In the genomic region with DNA sequence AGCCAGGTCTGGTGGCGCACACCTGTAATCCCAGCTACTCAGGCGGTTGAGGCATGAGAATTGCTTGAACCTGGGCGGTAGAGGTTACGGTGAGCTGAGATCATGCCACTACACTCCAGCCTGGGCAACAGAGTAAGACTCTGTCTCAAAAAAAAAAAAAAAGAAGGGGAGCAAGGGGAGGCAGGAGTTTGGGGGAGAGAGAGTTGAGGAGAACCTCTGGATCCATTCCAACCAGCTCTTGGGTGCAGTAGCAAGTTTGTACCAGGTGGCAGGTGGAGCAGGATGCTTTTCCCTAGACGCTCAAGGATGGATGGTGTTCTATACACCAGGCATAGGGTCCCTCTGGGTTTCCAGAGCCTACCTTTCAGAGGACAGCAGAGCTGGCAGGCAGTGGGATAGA, we compare ENCODE assay signal across 1 cellular context.
TF ChIP-seq lines count a peak whose summit lies in the region.

No MANE protein-coding gene starts in this region.

TF ChIP-seq in K562, 482 proteins besides CTCF, POLR2A, EP300 and RAD21 (continues in another document):
- no peak for TF ChIP-seq ZBTB7A (IDR thresholded peaks at IDR 0.05; ENCODE audit: borderline replicate concordance, control insufficient read depth, low read depth, low read length)
- TF ChIP-seq RFX5 (IDR thresholded peaks at IDR 0.05; ENCODE audit: low read depth, low read length): no peak
- TF ChIP-seq, protein P1, sequence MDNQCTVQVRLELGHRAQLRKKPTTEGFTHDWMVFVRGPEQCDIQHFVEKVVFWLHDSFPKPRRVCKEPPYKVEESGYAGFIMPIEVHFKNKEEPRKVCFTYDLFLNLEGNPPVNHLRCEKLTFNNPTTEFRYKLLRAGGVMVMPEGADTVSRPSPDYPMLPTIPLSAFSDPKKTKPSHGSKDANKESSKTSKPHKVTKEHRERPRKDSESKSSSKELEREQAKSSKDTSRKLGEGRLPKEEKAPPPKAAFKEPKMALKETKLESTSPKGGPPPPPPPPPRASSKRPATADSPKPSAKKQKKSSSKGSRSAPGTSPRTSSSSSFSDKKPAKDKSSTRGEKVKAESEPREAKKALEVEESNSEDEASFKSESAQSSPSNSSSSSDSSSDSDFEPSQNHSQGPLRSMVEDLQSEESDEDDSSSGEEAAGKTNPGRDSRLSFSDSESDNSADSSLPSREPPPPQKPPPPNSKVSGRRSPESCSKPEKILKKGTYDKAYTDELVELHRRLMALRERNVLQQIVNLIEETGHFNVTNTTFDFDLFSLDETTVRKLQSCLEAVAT (IDR thresholded peaks at IDR 0.05): peak; percentile 84 to 93; a peak in 3 of 4 replicates
- no peak for TF ChIP-seq STAT5B (CRISPR knock-in tag; IDR thresholded peaks at IDR 0.05)
- TF ChIP-seq TCFL5 (CRISPR knock-in tag; conservative IDR thresholded peaks at IDR 0.05): no peak
- no peak for TF ChIP-seq NFIX (CRISPR knock-in tag; IDR thresholded peaks at IDR 0.05; ENCODE audit: low read depth)
- TF ChIP-seq HDGF (IDR thresholded peaks at IDR 0.05): peak; percentile 88
- no peak for TF ChIP-seq EGR1 (conservative IDR thresholded peaks at IDR 0.05)
- TF ChIP-seq, protein P2, sequence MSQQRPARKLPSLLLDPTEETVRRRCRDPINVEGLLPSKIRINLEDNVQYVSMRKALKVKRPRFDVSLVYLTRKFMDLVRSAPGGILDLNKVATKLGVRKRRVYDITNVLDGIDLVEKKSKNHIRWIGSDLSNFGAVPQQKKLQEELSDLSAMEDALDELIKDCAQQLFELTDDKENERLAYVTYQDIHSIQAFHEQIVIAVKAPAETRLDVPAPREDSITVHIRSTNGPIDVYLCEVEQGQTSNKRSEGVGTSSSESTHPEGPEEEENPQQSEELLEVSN (IDR thresholded peaks at IDR 0.05; ENCODE audit: borderline replicate concordance in 1 of 2, extremely low read depth in 1 of 2, insufficient read depth in 1 of 2, insufficient read length in 1 of 2, low read depth in 1 of 2, low read length in 1 of 2, poor library complexity in 1 of 2, severe bottlenecking in 1 of 2): no peak
- 0 out of 2 replicates have a peak, but pooled peaks have one; percentile 9 for TF ChIP-seq CC2D1A (IDR thresholded peaks at IDR 0.05)
- TF ChIP-seq ZNF134 (CRISPR knock-in tag; conservative IDR thresholded peaks at IDR 0.05): no peak
- no peak for TF ChIP-seq FOXM1 (IDR thresholded peaks at IDR 0.05; ENCODE audit: low read depth)
- TF ChIP-seq FOXM1 (CRISPR knock-in tag; IDR thresholded peaks at IDR 0.05; ENCODE audit: low read depth): no peak
- TF ChIP-seq SMC3 (conservative IDR thresholded peaks at IDR 0.05; ENCODE audit: insufficient read depth, low read depth, low read length): no peak
- no peak for TF ChIP-seq ZNF766 (CRISPR knock-in tag; conservative IDR thresholded peaks at IDR 0.05)
- TF ChIP-seq ZNF3 (CRISPR knock-in tag; IDR thresholded peaks at IDR 0.05): no peak
- TF ChIP-seq GABPB1 (CRISPR knock-in tag; IDR thresholded peaks at IDR 0.05): no peak
- TF ChIP-seq POLR3A (IDR thresholded peaks at IDR 0.05; ENCODE audit: borderline replicate concordance, extremely low read depth, insufficient read depth, insufficient read length): no peak
- TF ChIP-seq, protein P3, sequence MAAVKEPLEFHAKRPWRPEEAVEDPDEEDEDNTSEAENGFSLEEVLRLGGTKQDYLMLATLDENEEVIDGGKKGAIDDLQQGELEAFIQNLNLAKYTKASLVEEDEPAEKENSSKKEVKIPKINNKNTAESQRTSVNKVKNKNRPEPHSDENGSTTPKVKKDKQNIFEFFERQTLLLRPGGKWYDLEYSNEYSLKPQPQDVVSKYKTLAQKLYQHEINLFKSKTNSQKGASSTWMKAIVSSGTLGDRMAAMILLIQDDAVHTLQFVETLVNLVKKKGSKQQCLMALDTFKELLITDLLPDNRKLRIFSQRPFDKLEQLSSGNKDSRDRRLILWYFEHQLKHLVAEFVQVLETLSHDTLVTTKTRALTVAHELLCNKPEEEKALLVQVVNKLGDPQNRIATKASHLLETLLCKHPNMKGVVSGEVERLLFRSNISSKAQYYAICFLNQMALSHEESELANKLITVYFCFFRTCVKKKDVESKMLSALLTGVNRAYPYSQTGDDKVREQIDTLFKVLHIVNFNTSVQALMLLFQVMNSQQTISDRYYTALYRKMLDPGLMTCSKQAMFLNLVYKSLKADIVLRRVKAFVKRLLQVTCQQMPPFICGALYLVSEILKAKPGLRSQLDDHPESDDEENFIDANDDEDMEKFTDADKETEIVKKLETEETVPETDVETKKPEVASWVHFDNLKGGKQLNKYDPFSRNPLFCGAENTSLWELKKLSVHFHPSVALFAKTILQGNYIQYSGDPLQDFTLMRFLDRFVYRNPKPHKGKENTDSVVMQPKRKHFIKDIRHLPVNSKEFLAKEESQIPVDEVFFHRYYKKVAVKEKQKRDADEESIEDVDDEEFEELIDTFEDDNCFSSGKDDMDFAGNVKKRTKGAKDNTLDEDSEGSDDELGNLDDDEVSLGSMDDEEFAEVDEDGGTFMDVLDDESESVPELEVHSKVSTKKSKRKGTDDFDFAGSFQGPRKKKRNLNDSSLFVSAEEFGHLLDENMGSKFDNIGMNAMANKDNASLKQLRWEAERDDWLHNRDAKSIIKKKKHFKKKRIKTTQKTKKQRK (IDR thresholded peaks at IDR 0.05; ENCODE audit: borderline replicate concordance, low read depth, low read length): no peak
- no peak for TF ChIP-seq NFATC3 (IDR thresholded peaks at IDR 0.05)
- no peak for TF ChIP-seq CREM (IDR thresholded peaks at IDR 0.05; ENCODE audit: low read depth)
- no peak for TF ChIP-seq ZNF354B (CRISPR knock-in tag; IDR thresholded peaks at IDR 0.05)
- TF ChIP-seq U2AF2 (optimal IDR thresholded peaks at IDR 0.05; ENCODE audit: low read depth, low read length): no peak
- TF ChIP-seq ZNF232 (CRISPR knock-in tag; IDR thresholded peaks at IDR 0.05): no peak
- TF ChIP-seq, protein P4, sequence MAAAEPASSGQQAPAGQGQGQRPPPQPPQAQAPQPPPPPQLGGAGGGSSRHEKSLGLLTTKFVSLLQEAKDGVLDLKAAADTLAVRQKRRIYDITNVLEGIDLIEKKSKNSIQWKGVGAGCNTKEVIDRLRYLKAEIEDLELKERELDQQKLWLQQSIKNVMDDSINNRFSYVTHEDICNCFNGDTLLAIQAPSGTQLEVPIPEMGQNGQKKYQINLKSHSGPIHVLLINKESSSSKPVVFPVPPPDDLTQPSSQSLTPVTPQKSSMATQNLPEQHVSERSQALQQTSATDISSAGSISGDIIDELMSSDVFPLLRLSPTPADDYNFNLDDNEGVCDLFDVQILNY (CRISPR knock-in tag; IDR thresholded peaks at IDR 0.05): no peak
- no peak for TF ChIP-seq BCOR (IDR thresholded peaks at IDR 0.05)
- TF ChIP-seq, protein P5, sequence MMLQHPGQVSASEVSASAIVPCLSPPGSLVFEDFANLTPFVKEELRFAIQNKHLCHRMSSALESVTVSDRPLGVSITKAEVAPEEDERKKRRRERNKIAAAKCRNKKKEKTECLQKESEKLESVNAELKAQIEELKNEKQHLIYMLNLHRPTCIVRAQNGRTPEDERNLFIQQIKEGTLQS (IDR thresholded peaks at IDR 0.05): no peak
- TF ChIP-seq, protein P5 (CRISPR knock-in tag; conservative IDR thresholded peaks at IDR 0.05): no peak
- TF ChIP-seq ARHGAP35 (IDR thresholded peaks at IDR 0.05; ENCODE audit: partially characterized antibody): no peak
- TF ChIP-seq TCF7 (IDR thresholded peaks at IDR 0.05; ENCODE audit: borderline replicate concordance): no peak
- no peak for TF ChIP-seq SLC30A9 (CRISPR knock-in tag; IDR thresholded peaks at IDR 0.05)
- TF ChIP-seq RBFOX2 (IDR thresholded peaks at IDR 0.05; ENCODE audit: low read depth, low read length): no peak
- no peak for TF ChIP-seq TCF3 (CRISPR knock-in tag; IDR thresholded peaks at IDR 0.05)
- TF ChIP-seq, protein P6, sequence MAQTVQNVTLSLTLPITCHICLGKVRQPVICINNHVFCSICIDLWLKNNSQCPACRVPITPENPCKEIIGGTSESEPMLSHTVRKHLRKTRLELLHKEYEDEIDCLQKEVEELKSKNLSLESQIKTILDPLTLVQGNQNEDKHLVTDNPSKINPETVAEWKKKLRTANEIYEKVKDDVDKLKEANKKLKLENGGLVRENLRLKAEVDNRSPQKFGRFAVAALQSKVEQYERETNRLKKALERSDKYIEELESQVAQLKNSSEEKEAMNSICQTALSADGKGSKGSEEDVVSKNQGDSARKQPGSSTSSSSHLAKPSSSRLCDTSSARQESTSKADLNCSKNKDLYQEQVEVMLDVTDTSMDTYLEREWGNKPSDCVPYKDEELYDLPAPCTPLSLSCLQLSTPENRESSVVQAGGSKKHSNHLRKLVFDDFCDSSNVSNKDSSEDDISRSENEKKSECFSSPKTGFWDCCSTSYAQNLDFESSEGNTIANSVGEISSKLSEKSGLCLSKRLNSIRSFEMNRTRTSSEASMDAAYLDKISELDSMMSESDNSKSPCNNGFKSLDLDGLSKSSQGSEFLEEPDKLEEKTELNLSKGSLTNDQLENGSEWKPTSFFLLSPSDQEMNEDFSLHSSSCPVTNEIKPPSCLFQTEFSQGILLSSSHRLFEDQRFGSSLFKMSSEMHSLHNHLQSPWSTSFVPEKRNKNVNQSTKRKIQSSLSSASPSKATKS (CRISPR knock-in tag; IDR thresholded peaks at IDR 0.05): no peak
- no peak for TF ChIP-seq ZNF561 (CRISPR knock-in tag; conservative IDR thresholded peaks at IDR 0.05)
- TF ChIP-seq HDAC2 (IDR thresholded peaks at IDR 0.05): 0 out of 2 replicates have a peak, but pooled peaks have one; percentile 16
- TF ChIP-seq, protein P7, sequence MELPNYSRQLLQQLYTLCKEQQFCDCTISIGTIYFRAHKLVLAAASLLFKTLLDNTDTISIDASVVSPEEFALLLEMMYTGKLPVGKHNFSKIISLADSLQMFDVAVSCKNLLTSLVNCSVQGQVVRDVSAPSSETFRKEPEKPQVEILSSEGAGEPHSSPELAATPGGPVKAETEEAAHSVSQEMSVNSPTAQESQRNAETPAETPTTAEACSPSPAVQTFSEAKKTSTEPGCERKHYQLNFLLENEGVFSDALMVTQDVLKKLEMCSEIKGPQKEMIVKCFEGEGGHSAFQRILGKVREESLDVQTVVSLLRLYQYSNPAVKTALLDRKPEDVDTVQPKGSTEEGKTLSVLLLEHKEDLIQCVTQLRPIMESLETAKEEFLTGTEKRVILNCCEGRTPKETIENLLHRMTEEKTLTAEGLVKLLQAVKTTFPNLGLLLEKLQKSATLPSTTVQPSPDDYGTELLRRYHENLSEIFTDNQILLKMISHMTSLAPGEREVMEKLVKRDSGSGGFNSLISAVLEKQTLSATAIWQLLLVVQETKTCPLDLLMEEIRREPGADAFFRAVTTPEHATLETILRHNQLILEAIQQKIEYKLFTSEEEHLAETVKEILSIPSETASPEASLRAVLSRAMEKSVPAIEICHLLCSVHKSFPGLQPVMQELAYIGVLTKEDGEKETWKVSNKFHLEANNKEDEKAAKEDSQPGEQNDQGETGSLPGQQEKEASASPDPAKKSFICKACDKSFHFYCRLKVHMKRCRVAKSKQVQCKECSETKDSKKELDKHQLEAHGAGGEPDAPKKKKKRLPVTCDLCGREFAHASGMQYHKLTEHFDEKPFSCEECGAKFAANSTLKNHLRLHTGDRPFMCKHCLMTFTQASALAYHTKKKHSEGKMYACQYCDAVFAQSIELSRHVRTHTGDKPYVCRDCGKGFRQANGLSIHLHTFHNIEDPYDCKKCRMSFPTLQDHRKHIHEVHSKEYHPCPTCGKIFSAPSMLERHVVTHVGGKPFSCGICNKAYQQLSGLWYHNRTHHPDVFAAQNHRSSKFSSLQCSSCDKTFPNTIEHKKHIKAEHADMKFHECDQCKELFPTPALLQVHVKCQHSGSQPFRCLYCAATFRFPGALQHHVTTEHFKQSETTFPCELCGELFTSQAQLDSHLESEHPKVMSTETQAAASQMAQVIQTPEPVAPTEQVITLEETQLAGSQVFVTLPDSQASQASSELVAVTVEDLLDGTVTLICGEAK (IDR thresholded peaks at IDR 0.05): no peak
- TF ChIP-seq, protein P7 (CRISPR knock-in tag; IDR thresholded peaks at IDR 0.05): no peak
- no peak for TF ChIP-seq TAF15 (IDR thresholded peaks at IDR 0.05; ENCODE audit: low read depth, low read length)
- no peak for TF ChIP-seq DACH1 (IDR thresholded peaks at IDR 0.05; ENCODE audit: partially characterized antibody)
- TF ChIP-seq ZNF184 (CRISPR knock-in tag; IDR thresholded peaks at IDR 0.05): no peak
- TF ChIP-seq, protein P8, sequence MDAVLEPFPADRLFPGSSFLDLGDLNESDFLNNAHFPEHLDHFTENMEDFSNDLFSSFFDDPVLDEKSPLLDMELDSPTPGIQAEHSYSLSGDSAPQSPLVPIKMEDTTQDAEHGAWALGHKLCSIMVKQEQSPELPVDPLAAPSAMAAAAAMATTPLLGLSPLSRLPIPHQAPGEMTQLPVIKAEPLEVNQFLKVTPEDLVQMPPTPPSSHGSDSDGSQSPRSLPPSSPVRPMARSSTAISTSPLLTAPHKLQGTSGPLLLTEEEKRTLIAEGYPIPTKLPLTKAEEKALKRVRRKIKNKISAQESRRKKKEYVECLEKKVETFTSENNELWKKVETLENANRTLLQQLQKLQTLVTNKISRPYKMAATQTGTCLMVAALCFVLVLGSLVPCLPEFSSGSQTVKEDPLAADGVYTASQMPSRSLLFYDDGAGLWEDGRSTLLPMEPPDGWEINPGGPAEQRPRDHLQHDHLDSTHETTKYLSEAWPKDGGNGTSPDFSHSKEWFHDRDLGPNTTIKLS (IDR thresholded peaks at IDR 0.05; ENCODE audit: borderline replicate concordance, low read depth): no peak
- no peak for TF ChIP-seq ZFPM2 (CRISPR knock-in tag; IDR thresholded peaks at IDR 0.05)
- TF ChIP-seq NCOA4 (IDR thresholded peaks at IDR 0.05; ENCODE audit: partially characterized antibody): no peak
- no peak for TF ChIP-seq SMAD4 (CRISPR knock-in tag; conservative IDR thresholded peaks at IDR 0.05)
